Comparison of ENCODE assay signal across 14 cellular contexts in genomic region chr11:12239396-12240298, GRCh38.
DNase-seq lines count a peak whose midpoint lies in the region; ATAC-seq and TF ChIP-seq lines count a peak whose summit lies in the region.
"Had no signal": no experiment of that assay in that cellular context is flagged by ENCODE, and none has a peak within 500 bp of the region (broad histone marks: within the 10 kb centered on the region; RNA-seq: fewer than 3 reads in every experiment).

No MANE protein-coding gene starts in this region.

- no peaks in the 10 kb centered on the region for H3K9me3 Mint-ChIP-seq in activated CD4-positive, alpha-beta memory T cell treated with anti-CD3 and anti-CD28 coated beads, Interleukin-2, amount 10 ng/mL, durations not matched to agents 7 days and 5 days

- H3K27ac Mint-ChIP-seq in activated CD4-positive, alpha-beta memory T cell treated with anti-CD3 and anti-CD28 coated beads, Interleukin-2, amount 10 ng/mL, durations not matched to agents 7 days and 5 days = no peak overlapping the region
- H3K27ac Mint-ChIP-seq: B cell had no signal

- H3K27me3 ChIP-seq in ACC112 (ENCODE audit: insufficient read depth, low read length) (no peaks in the 10 kb centered on the region), lower lobe of right lung (ENCODE audit: low read depth) (no peaks in the 10 kb centered on the region)
- H3K27me3 ChIP-seq: MG63, suprapubic skin had no signal

- in situ Hi-C loops in astrocyte of the spinal cord (cut with HindIII; ENCODE audit: low sequenced_read_pairs) = loop anchor here (10.0 kb wide), 1 partner anchor 155 kb away; no protein-coding TSS in a partner anchor

- DNase-seq in Jurkat, Clone E6-1 (ENCODE audit: low read depth, low spot score) = peak; percentile 36
- DNase-seq in astrocyte of the spinal cord (ENCODE audit: low read depth, low spot score) (peak; percentile 25), lower lobe of right lung (peak; percentile 74), GM19238 (ENCODE audit: insufficient read length, low spot score) (no peak), GM10248 (ENCODE audit: extremely low spot score) (no peak)
- no peak for DNase-seq in activated CD4-positive, alpha-beta memory T cell treated with anti-CD3 and anti-CD28 coated beads, Interleukin-2, amount 10 ng/mL, durations not matched to agents 7 days and 5 days
- DNase-seq: activated CD4-positive, alpha-beta T cell treated with anti-CD3 and anti-CD28 coated beads, Interleukin-2, amount 50 U/mL, for 1 hour; left ventricle myocardium superior; MG63; NCI-H774 had no signal

- H3K27ac ChIP-seq in ACC112 (ENCODE audit: low read depth, low read length) (peak overlapping the region; percentile 13; the same call in 1 of the 2 replicates), lower lobe of right lung (peak overlapping the region; percentile 54)
- H3K27ac ChIP-seq: suprapubic skin had no signal

- H3K36me3 ChIP-seq in ACC112 (ENCODE audit: insufficient read depth, low read length) (peaks cover 14% of the 10 kb centered on the region), lower lobe of right lung (peaks cover 22% of the 10 kb centered on the region)

- peaks cover 45% of the 10 kb centered on the region for H3K4me1 Mint-ChIP-seq in activated CD4-positive, alpha-beta memory T cell treated with anti-CD3 and anti-CD28 coated beads, Interleukin-2, amount 10 ng/mL, durations not matched to agents 7 days and 5 days

- no peaks in the 10 kb centered on the region for H3K9me3 ChIP-seq in lower lobe of right lung
- H3K9me3 ChIP-seq: MG63, suprapubic skin had no signal

- H3K4me1 ChIP-seq in ACC112 (ENCODE audit: control insufficient read depth, insufficient read depth, low read length, unreplicated experiment) = peaks cover 27% of the 10 kb centered on the region
- peaks cover 34% of the 10 kb centered on the region for H3K4me1 ChIP-seq in lower lobe of right lung

- TF ChIP-seq CTCF in astrocyte of the spinal cord (IDR thresholded peaks at IDR 0.05; ENCODE audit: low read depth, low read length) (no peak), lower lobe of right lung (IDR thresholded peaks at IDR 0.05) (no peak), GM10248 (IDR thresholded peaks at IDR 0.05; ENCODE audit: control extremely low read depth, extremely low read depth, low read depth, missing control alignments) (no peak)

- H3K27me3 Mint-ChIP-seq in activated CD4-positive, alpha-beta memory T cell treated with anti-CD3 and anti-CD28 coated beads, Interleukin-2, amount 10 ng/mL, durations not matched to agents 7 days and 5 days = no peaks in the 10 kb centered on the region

- H3K79me2 ChIP-seq in ACC112 (ENCODE audit: control insufficient read depth, insufficient read depth, low read length, unreplicated experiment) = no peaks in the 10 kb centered on the region

- H3K4me3 Mint-ChIP-seq in activated CD4-positive, alpha-beta memory T cell treated with anti-CD3 and anti-CD28 coated beads, Interleukin-2, amount 10 ng/mL, durations not matched to agents 7 days and 5 days = no peak overlapping the region
- H3K4me3 Mint-ChIP-seq: B cell had no signal

- CTCF ChIA-PET in GM10248 (lab: Yijun Ruan, JAX) = interaction anchor here (0.7 to 7.1 kb wide), 7 partner anchors 9 to 194 kb away, joined by 3 to 66 read pairs (median 11); no protein-coding TSS in a partner anchor
- CTCF ChIA-PET in activated CD4-positive, alpha-beta memory T cell treated with anti-CD3 and anti-CD28 coated beads, Interleukin-2, amount 10 ng/mL, durations not matched to agents 7 days and 5 days (lab: Charles Lee) = interaction anchor here (1.1 to 8.7 kb wide), 5 partner anchors 42 to 194 kb away, joined by 3 to 97 read pairs (median 6); no protein-coding TSS in a partner anchor

- peaks cover 79% of the 10 kb centered on the region for H3K36me3 Mint-ChIP-seq in activated CD4-positive, alpha-beta memory T cell treated with anti-CD3 and anti-CD28 coated beads, Interleukin-2, amount 10 ng/mL, durations not matched to agents 7 days and 5 days (ENCODE audit: low read depth)

- H2AFZ ChIP-seq in ACC112 (ENCODE audit: low read length, unreplicated experiment) = no peak overlapping the region

- H3K4me3 ChIP-seq in ACC112 (ENCODE audit: low read depth, low read length) (no peak overlapping the region), astrocyte of the spinal cord (ENCODE audit: low read depth, low read length) (no peak overlapping the region), lower lobe of right lung (no peak overlapping the region)
- H3K4me3 ChIP-seq in Jurkat, Clone E6-1 (ENCODE audit: low read length) = no peak overlapping the region
- H3K4me3 ChIP-seq: MG63, suprapubic skin had no signal

- intact Hi-C loops in lower lobe of right lung (cut with DNase I) = no loop called here

- ATAC-seq in lower lobe of right lung (peak; percentile 86 to 88), HG03196 (IDR thresholded peaks at IDR 0.05; ENCODE audit: unreplicated experiment) (no peak)
- ATAC-seq: left ventricle myocardium superior had no signal

- POLR2A ChIA-PET in GM10248 (lab: Yijun Ruan, JAX) = no interaction called here
- POLR2A ChIA-PET in activated CD4-positive, alpha-beta memory T cell treated with anti-CD3 and anti-CD28 coated beads, Interleukin-2, amount 10 ng/mL, durations not matched to agents 7 days and 5 days (lab: Charles Lee) = interaction anchor here (0.6 to 1.6 kb wide), 2 partner anchors 130 to 169 kb away, joined by 3 read pairs; partner anchors contain the start of gene MICAL2

Comparison
In these comparisons a context has a peak if more than half of its experiments do, and no peak if none do; other contexts are left out.
1. DNase-seq: peak in Jurkat, Clone E6-1 (single experiment), astrocyte of the spinal cord (single experiment) and lower lobe of right lung (single experiment); none in GM19238 (single experiment), GM10248 (single experiment) and activated CD4-positive, alpha-beta memory T cell treated with anti-CD3 and anti-CD28 coated beads, Interleukin-2, amount 10 ng/mL, durations not matched to agents 7 days and 5 days (single experiment).